In the genomic region with DNA sequence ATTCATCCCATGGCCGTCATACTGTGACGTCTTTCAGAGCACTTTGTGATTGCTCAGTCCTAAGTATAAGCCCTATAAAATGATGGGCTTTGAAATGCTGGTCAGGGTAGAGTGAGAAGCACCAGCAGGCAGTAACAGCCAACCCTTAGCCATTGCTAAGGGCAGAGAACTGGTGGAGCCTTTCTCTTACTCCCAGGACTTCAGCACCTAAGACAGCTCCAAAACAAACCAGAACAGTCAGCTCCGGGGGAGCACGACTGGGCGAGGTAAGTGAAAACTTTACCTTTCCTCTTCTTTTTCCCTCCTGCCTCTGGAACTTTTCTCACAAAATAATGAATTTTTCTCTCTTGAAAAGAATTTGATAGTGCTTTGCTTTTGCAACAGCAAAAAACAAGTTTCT, we compare ENCODE assay signal across 8 cellular contexts. TPM values are rescaled to one million over a fixed set of nuclear protein-coding genes. Genes with fewer than 3 reads are reported as not detected.
DNase-seq lines count a peak whose midpoint lies in the region; TF ChIP-seq lines count a peak whose summit lies in the region.

A gene (plus strand): TSS at position 104 of the 400 bp plus-strand sequence. CDS start 1,381 bp downstream, outside the sequence.

- TF ChIP-seq RAD21 in SK-N-SH (IDR thresholded peaks at IDR 0.05; ENCODE audit: low read length): no peak

- no peaks in the 10 kb centered on the region for H3K79me2 ChIP-seq in SK-N-SH (ENCODE audit: insufficient read depth)

- TF ChIP-seq EP300 in SK-N-SH (IDR thresholded peaks at IDR 0.05; ENCODE audit: borderline replicate concordance in 1 of 2, low read depth in 1 of 2, low read length in 1 of 2): no peak

- no peak within 1 kb of the TSS for H3K9ac ChIP-seq in SK-N-SH

- TF ChIP-seq POLR2A in vagina (IDR thresholded peaks at IDR 0.05) (no peak), lower leg skin (IDR thresholded peaks at IDR 0.05) (no peak)

- H3K27ac ChIP-seq in SK-N-SH (ENCODE audit: low read depth in 2 of 2, low read length in 1 of 2): peak within 1 kb of the TSS; percentile 19 to 89; a peak in 3 of 4 replicates
- no peak within 1 kb of the TSS for H3K27ac ChIP-seq in vagina

- H4K20me1 ChIP-seq in SK-N-SH (ENCODE audit: insufficient read depth): no peaks in the 10 kb centered on the region

- POLR2A ChIA-PET in SK-N-SH (lab: Yijun Ruan, JAX): no interaction called here

- CTCF ChIA-PET in SK-N-SH (lab: Yijun Ruan, JAX): interaction anchor here (0.7 to 4.7 kb wide), 6 partner anchors 34 to 205 kb away, joined by 3 to 156 read pairs (median 4); no protein-coding TSS in a partner anchor

- H3K9me3 ChIP-seq in SK-N-SH: no peaks in the 10 kb centered on the region
- H3K9me3 ChIP-seq in vagina: no peaks in the 10 kb centered on the region

- H3K36me3 ChIP-seq in SK-N-SH (replicated peaks in 1 of 2; ENCODE audit: control insufficient read depth in 1 of 2, insufficient read depth in 2 of 2, low read length in 1 of 2): no peaks in the 10 kb centered on the region
- H3K36me3 ChIP-seq in vagina: no peaks in the 10 kb centered on the region

- no peaks in the 10 kb centered on the region for H3K9me2 ChIP-seq in SK-N-SH

- H3K4me2 ChIP-seq in SK-N-SH: no peak within 1 kb of the TSS

- H3K4me1 ChIP-seq in SK-N-SH (ENCODE audit: control insufficient read depth in 1 of 2, insufficient read depth in 2 of 2, low read depth in 1 of 2, low read length in 1 of 2) (peaks cover 0 to 12% of the 10 kb centered on the region in 2 experiments; a peak in 2 of 4 replicates), vagina (no peaks in the 10 kb centered on the region)

- TF ChIP-seq CTCF in SK-N-SH (IDR thresholded peaks at IDR 0.05) (no peak), fibroblast of villous mesenchyme (IDR thresholded peaks at IDR 0.05; ENCODE audit: insufficient read depth, low read depth, low read length) (no peak), vagina (IDR thresholded peaks at IDR 0.05) (no peak), lower leg skin (IDR thresholded peaks at IDR 0.05) (no peak)

- DNase-seq in NOMO-1 treated with DMSO at 0.1 percent for 48 hours (lab: John Stamatoyannopoulos, UW; ENCODE audit: unreplicated experiment) (peak; percentile 1), NOMO-1 treated with dmso at 0.1 percent for 144 hours (lab: John Stamatoyannopoulos, UW; ENCODE audit: unreplicated experiment) (no peak), SK-N-SH (no peak), fibroblast of villous mesenchyme (ENCODE audit: low read depth) (peak; percentile 17), vagina (ENCODE audit: extremely low spot score in 2 of 2) (no peak), NCI-H128 (lab: John Stamatoyannopoulos, UW; ENCODE audit: unreplicated experiment) (no peak), anterior cingulate cortex (lab: John Stamatoyannopoulos, UW) (no peak), lower leg skin (ENCODE audit: low spot score in 2 of 2) (no peak)

- no peaks in the 10 kb centered on the region for H3K27me3 ChIP-seq in SK-N-SH (ENCODE audit: insufficient read depth)
- H3K27me3 ChIP-seq in vagina: no peaks in the 10 kb centered on the region

- intact Hi-C loops in vagina (cut with DNase I) (no loop called here), lower leg skin (cut with DNase I; ENCODE audit: low total_unique reads) (no loop called here)

- H3K4me3 ChIP-seq in SK-N-SH (ENCODE audit: low read depth in 2 of 2, low read length in 1 of 2) (peak within 1 kb of the TSS in 1 of 2 experiments; percentile 15; a peak in 1 of 4 replicates), fibroblast of villous mesenchyme (ENCODE audit: low read depth, low read length) (no peak within 1 kb of the TSS), vagina (no peak within 1 kb of the TSS), lower leg skin (ENCODE audit: low read depth, poor library complexity, severe bottlenecking) (no peak within 1 kb of the TSS)

- peaks cover 3% of the 10 kb centered on the region for H3F3A ChIP-seq in SK-N-SH (replicated peaks; ENCODE audit: insufficient read depth)

- H2AFZ ChIP-seq in SK-N-SH (ENCODE audit: low read depth): no peak within 1 kb of the TSS

- 11% methylated on average over 5 of the region's 5 CpGs for WGBS in SK-N-SH (ENCODE audit: low lambda C conversion rate)
- WGBS in lower leg skin, 2 donors: 9 to 13% methylated on average over 5 of the region's 5 CpGs

TF ChIP-seq in SK-N-SH, 30 proteins besides CTCF, POLR2A, EP300 and RAD21:
- no peak for TF ChIP-seq RFX5 (IDR thresholded peaks at IDR 0.05; ENCODE audit: low read length)
- TF ChIP-seq, protein P1, sequence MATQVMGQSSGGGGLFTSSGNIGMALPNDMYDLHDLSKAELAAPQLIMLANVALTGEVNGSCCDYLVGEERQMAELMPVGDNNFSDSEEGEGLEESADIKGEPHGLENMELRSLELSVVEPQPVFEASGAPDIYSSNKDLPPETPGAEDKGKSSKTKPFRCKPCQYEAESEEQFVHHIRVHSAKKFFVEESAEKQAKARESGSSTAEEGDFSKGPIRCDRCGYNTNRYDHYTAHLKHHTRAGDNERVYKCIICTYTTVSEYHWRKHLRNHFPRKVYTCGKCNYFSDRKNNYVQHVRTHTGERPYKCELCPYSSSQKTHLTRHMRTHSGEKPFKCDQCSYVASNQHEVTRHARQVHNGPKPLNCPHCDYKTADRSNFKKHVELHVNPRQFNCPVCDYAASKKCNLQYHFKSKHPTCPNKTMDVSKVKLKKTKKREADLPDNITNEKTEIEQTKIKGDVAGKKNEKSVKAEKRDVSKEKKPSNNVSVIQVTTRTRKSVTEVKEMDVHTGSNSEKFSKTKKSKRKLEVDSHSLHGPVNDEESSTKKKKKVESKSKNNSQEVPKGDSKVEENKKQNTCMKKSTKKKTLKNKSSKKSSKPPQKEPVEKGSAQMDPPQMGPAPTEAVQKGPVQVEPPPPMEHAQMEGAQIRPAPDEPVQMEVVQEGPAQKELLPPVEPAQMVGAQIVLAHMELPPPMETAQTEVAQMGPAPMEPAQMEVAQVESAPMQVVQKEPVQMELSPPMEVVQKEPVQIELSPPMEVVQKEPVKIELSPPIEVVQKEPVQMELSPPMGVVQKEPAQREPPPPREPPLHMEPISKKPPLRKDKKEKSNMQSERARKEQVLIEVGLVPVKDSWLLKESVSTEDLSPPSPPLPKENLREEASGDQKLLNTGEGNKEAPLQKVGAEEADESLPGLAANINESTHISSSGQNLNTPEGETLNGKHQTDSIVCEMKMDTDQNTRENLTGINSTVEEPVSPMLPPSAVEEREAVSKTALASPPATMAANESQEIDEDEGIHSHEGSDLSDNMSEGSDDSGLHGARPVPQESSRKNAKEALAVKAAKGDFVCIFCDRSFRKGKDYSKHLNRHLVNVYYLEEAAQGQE (IDR thresholded peaks at IDR 0.05; ENCODE audit: low read depth, low read length): peak; percentile 98

RNA-seq across cellular contexts. Expression of the gene that starts here (rescaled TPM):
- 2.5 and 4.8 TPM in 2 replicates for polyA plus RNA-seq in SK-N-SH (2012; rRNA removed)
- 3.9 and 5.3 TPM in 2 replicates for polyA plus RNA-seq in SK-N-SH (2012; cell fraction: cytosol; rRNA removed)
- polyA plus RNA-seq in SK-N-SH (2012; cell fraction: nucleus; rRNA removed): 5.3 and 10.4 TPM in 2 replicates
- not detected in 2 replicates for total RNA-seq in fibroblast of villous mesenchyme
- total RNA-seq in vagina: 68.0 TPM
- total RNA-seq in lower leg skin: under 1 TPM in 2 of 4 donors, not detected in 2; 0.13 to 0.98 TPM

Comparison
In these comparisons a context has a peak if more than half of its experiments do, and no peak if none do; other contexts are left out.
1. RNA of the gene that starts here (total RNA-seq): 68.0 TPM in vagina (single experiment); 0.13 to 0.98 TPM in lower leg skin and not detected in fibroblast of villous mesenchyme; every median in the first group is over 10 times any median in the second.
2. Peak in DNase-seq in fibroblast of villous mesenchyme; RNA of the gene not detected or under 1 TPM.